25 cellular contexts compared by ENCODE assay signal in genomic region chr6:33882154-33882553, GRCh38.
A peak's percentile ranks its signal among the peaks of the same experiment; 100 is the strongest.
DNase-seq lines count a peak whose midpoint lies in the region; ATAC-seq and TF ChIP-seq lines count a peak whose summit lies in the region.
"Had no signal": no experiment of that assay in that cellular context is flagged by ENCODE, and none has a peak within 500 bp of the region (broad histone marks: within the 10 kb centered on the region; RNA-seq: fewer than 3 reads in every experiment).

No MANE protein-coding gene starts in this region.

- TF ChIP-seq POLR2A in spleen (IDR thresholded peaks at IDR 0.05): no peak

- H3K18ac ChIP-seq in neuronal stem cell (ENCODE audit: low read length): peak overlapping the region; percentile 21

- H4K91ac ChIP-seq in neuronal stem cell (ENCODE audit: low read depth, low read length, poor library complexity): no peak overlapping the region

- no peaks in the 10 kb centered on the region for H3K79me1 ChIP-seq in neuronal stem cell (ENCODE audit: low read depth, low read length)

- H3K23ac ChIP-seq in neuronal stem cell (ENCODE audit: low read depth, low read length, poor library complexity): no peak overlapping the region

- H2BK5ac ChIP-seq in neuronal stem cell (ENCODE audit: low read length): no peak overlapping the region

- H3K36me3 ChIP-seq in neuronal stem cell (replicated peaks in 1 of 2; ENCODE audit: control insufficient read depth in 2 of 2, insufficient read depth in 2 of 2, low read length in 2 of 2): no peaks in the 10 kb centered on the region
- no peaks in the 10 kb centered on the region for H3K36me3 ChIP-seq in spleen
- H3K36me3 ChIP-seq: stomach, tibial nerve had no signal

- H3K9me3 ChIP-seq in neuronal stem cell (replicated peaks in 1 of 2; ENCODE audit: control insufficient read depth in 2 of 2, insufficient read depth in 1 of 2, low read depth in 1 of 2, low read length in 2 of 2): no peaks in the 10 kb centered on the region
- no peaks in the 10 kb centered on the region for H3K9me3 ChIP-seq in spleen
- H3K9me3 ChIP-seq: stomach, tibial nerve had no signal

- in situ Hi-C loops in GM13977 (cut with MboI; ENCODE audit: low pct_unique_long_range_greater_than_20kb, low sequenced_read_pairs, unreplicated experiment): no loop called here

- H3K27me3 ChIP-seq in neuronal stem cell (ENCODE audit: control insufficient read depth in 3 of 3, insufficient read depth in 3 of 3, low read depth in 1 of 3, low read length in 3 of 3) (peaks cover 0 to 3% (median 0%) of the 10 kb centered on the region in 3 experiments), spleen (replicated peaks in 1 of 7) (no peaks in the 10 kb centered on the region)

- H3K4ac ChIP-seq in neuronal stem cell (ENCODE audit: low read length): no peak overlapping the region

- no peak overlapping the region for H3K9ac ChIP-seq in neuronal stem cell (ENCODE audit: low read depth, low read length, poor library complexity)
- H3K9ac ChIP-seq: GM23248 had no signal

- H2BK120ac ChIP-seq in neuronal stem cell (ENCODE audit: low read depth, low read length): no peak overlapping the region

- H3K27ac ChIP-seq in neuronal stem cell (replicated peaks; ENCODE audit: low read length): no peak overlapping the region
- H3K27ac ChIP-seq in spleen: no peak overlapping the region
- H3K27ac ChIP-seq: GM23248, stomach, tibial nerve had no signal

- H2BK12ac ChIP-seq in neuronal stem cell (ENCODE audit: low read length): no peak overlapping the region

- no CpG with 5 or more reads among the region's 8 CpGs for WGBS in neuronal stem cell (ENCODE audit: extremely low coverage in 2 of 2, insufficient read length in 2 of 2, insufficient replicate concordance in 1 of 2), 2 donors
- WGBS in spleen, 5 donors: 82 to 97% (median 87%) methylated on average over 7 to 8 of the region's 8 CpGs

- TF ChIP-seq CTCF in epithelial cell of esophagus (IDR thresholded peaks at IDR 0.05; ENCODE audit: insufficient read depth, low read depth, low read length, missing control alignments) (no peak), GM13977 (IDR thresholded peaks at IDR 0.05; ENCODE audit: extremely low read depth, insufficient read depth, missing control alignments) (no peak), spleen (IDR thresholded peaks at IDR 0.05 in 8 of 11, conservative IDR thresholded peaks at IDR 0.05 in 3 of 11) (no peak)

- no peak overlapping the region for H3K14ac ChIP-seq in neuronal stem cell (ENCODE audit: low read length)

- no peak overlapping the region for H2AFZ ChIP-seq in neuronal stem cell (ENCODE audit: low read length)
- H2AFZ ChIP-seq: GM23248 had no signal

- H2AK5ac ChIP-seq in neuronal stem cell (ENCODE audit: low read depth, low read length): no peak overlapping the region

- no peak overlapping the region for H3K4me3 ChIP-seq in epithelial cell of esophagus (ENCODE audit: low read length)
- no peak overlapping the region for H3K4me3 ChIP-seq in neuronal stem cell (ENCODE audit: low read length in 2 of 2)
- H3K4me3 ChIP-seq in spleen: no peak overlapping the region
- H3K4me3 ChIP-seq: GM23248, stomach, tibial nerve had no signal

- intact Hi-C loops in left cardiac atrium (cut with DNase I) (no loop called here), spleen (cut with DNase I; ENCODE audit: low total_unique reads) (no loop called here)

- no peak overlapping the region for H4K8ac ChIP-seq in neuronal stem cell (ENCODE audit: low read depth, low read length)

- DNase-seq in EH (ENCODE audit: low read depth): peak; percentile 41
- DNase-seq in epithelial cell of esophagus (ENCODE audit: low read depth): peak; percentile 18
- peak; percentile 55 for DNase-seq in left cardiac atrium
- no peak for DNase-seq in neuronal stem cell (ENCODE audit: low spot score)
- DNase-seq in GM13977 (ENCODE audit: low spot score): no peak
- no peak for DNase-seq in iPS-NIHi7 (ENCODE audit: extremely low spot score)
- DNase-seq in putamen (ENCODE audit: low spot score): no peak
- no peak for DNase-seq in spleen
- DNase-seq: activated gamma-delta T cell; activated naive CD8-positive, alpha-beta T cell treated with anti-CD3 and anti-CD28 coated beads, Interleukin-2, amount 50 U/mL, for 24 hours; AML-193; CD4-positive, alpha-beta memory T cell; effector CD4-positive, alpha-beta T cell; erythroblast; GM23248; Kasumi-1; naive B cell; NCI-H1694; NCI-H2171; NCI-H524; NK-92 treated with Interleukin-12 subunit alpha and Interleukin-12 subunit beta, amount 100 ng/mL, for 24 hours; stomach had no signal

- H2BK15ac ChIP-seq in neuronal stem cell (ENCODE audit: low read length): no peak overlapping the region

- no peak overlapping the region for H3K4me2 ChIP-seq in neuronal stem cell (ENCODE audit: insufficient read depth, low read length, poor library complexity, severe bottlenecking)

- H3K4me1 ChIP-seq in neuronal stem cell (ENCODE audit: control insufficient read depth in 2 of 2, insufficient read depth in 1 of 2, low read depth in 1 of 2, low read length in 2 of 2) (peaks cover 0 to 10% of the 10 kb centered on the region in 2 donors), spleen (no peaks in the 10 kb centered on the region)
- H3K4me1 ChIP-seq: tibial nerve had no signal

- ATAC-seq in left cardiac atrium: no peak
- ATAC-seq: activated naive CD8-positive, alpha-beta T cell treated with anti-CD3 and anti-CD28 coated beads, Interleukin-2, amount 50 U/mL, for 24 hours; left colon; Panc1 had no signal

Comparison
In these comparisons a context has a peak if more than half of its experiments do, and no peak if none do; other contexts are left out.
1. DNase-seq: peak in EH (single experiment), epithelial cell of esophagus (single experiment) and left cardiac atrium (single experiment); none in neuronal stem cell (single experiment), GM13977 (single experiment), iPS-NIHi7 (single experiment), putamen (single experiment) and spleen (single experiment).